9 cellular contexts compared by ENCODE assay signal in the genomic region with DNA sequence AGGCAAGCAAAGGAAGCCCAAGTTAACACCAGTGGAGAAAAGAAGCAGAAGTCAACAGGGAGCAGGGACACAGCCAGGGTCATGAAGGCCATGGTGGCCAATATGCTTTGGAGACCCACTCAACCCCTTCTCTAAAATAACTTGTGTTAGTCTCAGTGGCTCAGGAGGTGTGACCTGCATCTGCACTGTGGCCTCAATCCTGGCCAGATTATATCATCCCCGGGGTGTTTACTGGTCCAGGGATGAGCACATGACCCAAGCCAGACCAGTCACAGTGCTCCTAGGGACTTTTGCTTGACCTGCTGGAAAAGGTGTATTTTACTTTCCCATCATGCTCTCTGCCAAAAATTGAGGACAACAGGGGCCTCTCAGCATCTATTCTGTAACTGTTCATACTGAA.
DNase-seq lines count a peak whose midpoint lies in the region; ATAC-seq and TF ChIP-seq lines count a peak whose summit lies in the region.
"Had no signal": no experiment of that assay in that cellular context is flagged by ENCODE, and none has a peak within 500 bp of the region (broad histone marks: within the 10 kb centered on the region; RNA-seq: fewer than 3 reads in every experiment).

No MANE protein-coding gene starts in this region.

- H2AFZ ChIP-seq in Karpas-422 (ENCODE audit: low read length): no peak overlapping the region

- intact Hi-C loops in Right ventricle myocardium inferior (cut with DNase I) (loop anchor here (5.0 kb wide), 1 partner anchor 48 kb away; no protein-coding TSS in a partner anchor), vagina (cut with DNase I) (loop anchor here (5.0 kb wide), 1 partner anchor 48 kb away; no protein-coding TSS in a partner anchor)

- H3K9me3 ChIP-seq in cardiac muscle cell (ENCODE audit: low read depth): no peaks in the 10 kb centered on the region
- H3K9me3 ChIP-seq in vagina: no peaks in the 10 kb centered on the region
- no peaks in the 10 kb centered on the region for H3K9me3 ChIP-seq in Karpas-422 (ENCODE audit: low read length)

- no peak for TF ChIP-seq POLR2A in vagina (IDR thresholded peaks at IDR 0.05)

- H3K9ac ChIP-seq in Karpas-422 (ENCODE audit: low read length): no peak overlapping the region

- H3K27me3 ChIP-seq in cardiac muscle cell (no peaks in the 10 kb centered on the region), vagina (no peaks in the 10 kb centered on the region), Karpas-422 (ENCODE audit: low read length) (no peaks in the 10 kb centered on the region)

- H3K27ac ChIP-seq in cardiac muscle cell (peak overlapping the region; percentile 96), vagina (peak overlapping the region; percentile 98), Karpas-422 (ENCODE audit: low read length) (no peak overlapping the region)

- no peak for ATAC-seq in Right ventricle myocardium inferior
- peak; percentile 38 for ATAC-seq in HG03460 (IDR thresholded peaks at IDR 0.05; ENCODE audit: unreplicated experiment)

- H3K36me3 ChIP-seq in cardiac muscle cell (peaks cover 12% of the 10 kb centered on the region), vagina (peaks cover 0 to 32% of the 10 kb centered on the region in 2 donors), Karpas-422 (ENCODE audit: insufficient read depth, low read length) (no peaks in the 10 kb centered on the region)

- no peaks in the 10 kb centered on the region for H3K9me2 ChIP-seq in Karpas-422 (replicated peaks; ENCODE audit: insufficient read depth, low read length)

- H3K79me2 ChIP-seq in Karpas-422 (ENCODE audit: low read length): no peaks in the 10 kb centered on the region

- no peaks in the 10 kb centered on the region for H4K20me1 ChIP-seq in Karpas-422 (ENCODE audit: insufficient read depth, low read depth, low read length)

- no peak overlapping the region for H3K4me2 ChIP-seq in Karpas-422 (ENCODE audit: low read depth, low read length, poor library complexity, severe bottlenecking)

- no peak for DNase-seq in cardiac muscle cell (ENCODE audit: low read depth in 1 of 2, low spot score in 1 of 2)
- DNase-seq in Right ventricle myocardium inferior (ENCODE audit: missing footprints): no peak
- peak; percentile 31 for DNase-seq in fibroblast of mammary gland (ENCODE audit: low read depth)
- DNase-seq in vagina (ENCODE audit: extremely low spot score in 2 of 2): no peak
- no peak for DNase-seq in NCI-H1436 (lab: John Stamatoyannopoulos, UW)
- DNase-seq in Karpas-422: no peak
- no peak for DNase-seq in COLO668 (lab: John Stamatoyannopoulos, UW; ENCODE audit: unreplicated experiment)
- DNase-seq: NCI-H510A had no signal

- no peak for TF ChIP-seq CTCF in cardiac muscle cell (IDR thresholded peaks at IDR 0.05; ENCODE audit: low read depth, low read length)
- TF ChIP-seq CTCF in fibroblast of mammary gland (conservative IDR thresholded peaks at IDR 0.05; ENCODE audit: control insufficient read depth, insufficient read depth, low read depth, low read length): no peak
- no peak for TF ChIP-seq CTCF in vagina (IDR thresholded peaks at IDR 0.05)

- H3K4me1 ChIP-seq in cardiac muscle cell (ENCODE audit: low read depth) (peaks cover 77% of the 10 kb centered on the region), vagina (peaks cover 25% of the 10 kb centered on the region), Karpas-422 (ENCODE audit: low read length) (no peaks in the 10 kb centered on the region)

- H3K4me3 ChIP-seq in cardiac muscle cell (no peak overlapping the region), fibroblast of mammary gland (ENCODE audit: control insufficient read depth, low read depth, low read length) (no peak overlapping the region), vagina (no peak overlapping the region), Karpas-422 (ENCODE audit: low read length) (no peak overlapping the region)
